1 cellular context compared by ENCODE assay signal in the genomic region with DNA sequence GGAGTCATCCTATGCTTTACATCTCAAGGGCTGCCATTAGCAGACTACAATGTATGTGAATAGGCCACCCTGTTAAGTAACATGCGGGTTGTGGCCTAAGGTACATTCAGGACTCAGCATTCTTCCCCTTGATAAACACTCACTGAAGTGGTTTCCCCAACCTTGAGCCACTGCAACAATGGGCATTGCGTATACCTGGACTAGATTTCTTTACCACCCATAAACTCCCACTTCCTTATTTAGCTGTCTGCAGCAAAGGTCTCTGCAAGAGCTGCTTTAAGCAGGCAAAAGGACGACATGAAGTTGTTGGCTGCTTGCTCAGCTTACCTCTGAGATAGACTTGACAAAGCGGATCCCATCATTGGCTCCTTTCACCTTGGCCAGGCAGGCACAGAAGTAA.
TF ChIP-seq lines count a peak whose summit lies in the region.

No MANE protein-coding gene starts in this region.

TF ChIP-seq in GM12878, 131 proteins besides CTCF, POLR2A, EP300 and RAD21:
- TF ChIP-seq SPI1 (IDR thresholded peaks at IDR 0.05; ENCODE audit: borderline replicate concordance, insufficient read depth, low read depth, low read length) = peak; percentile 95
- TF ChIP-seq RUNX3 (IDR thresholded peaks at IDR 0.05; ENCODE audit: low read length) = peak; percentile 60
- TF ChIP-seq CEBPB (IDR thresholded peaks at IDR 0.05; ENCODE audit: borderline replicate concordance in 1 of 2, low read depth in 2 of 2, low read length in 2 of 2) = no peak
- peak in 1 of 2 experiments; percentile 11; a peak in 2 of 4 replicates for TF ChIP-seq IKZF2 (IDR thresholded peaks at IDR 0.05)
TF ChIP-seq in GM12878: peak in this region for 3.
